In the genomic region with DNA sequence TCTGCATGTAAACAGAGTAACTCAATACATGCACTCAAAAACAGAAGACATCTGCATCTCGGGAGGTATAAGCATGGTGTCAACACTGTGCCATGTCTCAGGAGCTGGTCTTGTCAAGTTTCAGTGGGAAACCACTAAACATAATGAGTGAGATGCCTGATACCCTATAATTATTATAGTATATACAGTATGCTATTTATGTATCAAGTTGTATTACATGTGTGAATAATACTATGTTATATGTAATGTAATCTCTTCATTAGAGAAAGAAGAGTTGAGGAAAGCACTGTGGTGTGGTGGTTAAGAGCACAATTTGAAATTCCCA, we compare ENCODE assay signal across 1 cellular context.
TF ChIP-seq lines count a peak whose summit lies in the region.

No MANE protein-coding gene starts in this region.

TF ChIP-seq in K562, 482 proteins besides CTCF, POLR2A, EP300 and RAD21:
- TF ChIP-seq RBM14 (IDR thresholded peaks at IDR 0.05; ENCODE audit: borderline replicate concordance, insufficient read depth, low read depth, low read length) (no peak), ZNF133 (CRISPR knock-in tag; IDR thresholded peaks at IDR 0.05) (no peak), ZNF3 (CRISPR knock-in tag; IDR thresholded peaks at IDR 0.05) (no peak), ESRRA (IDR thresholded peaks at IDR 0.05; ENCODE audit: borderline replicate concordance, low read depth) (no peak), MYC (IDR thresholded peaks at IDR 0.05; ENCODE audit: low read depth, low read length) (no peak), MYC (CRISPR knock-in tag; IDR thresholded peaks at IDR 0.05; ENCODE audit: borderline replicate concordance, low read depth) (no peak), KHSRP (IDR thresholded peaks at IDR 0.05) (no peak)
- TF ChIP-seq, protein P1, sequence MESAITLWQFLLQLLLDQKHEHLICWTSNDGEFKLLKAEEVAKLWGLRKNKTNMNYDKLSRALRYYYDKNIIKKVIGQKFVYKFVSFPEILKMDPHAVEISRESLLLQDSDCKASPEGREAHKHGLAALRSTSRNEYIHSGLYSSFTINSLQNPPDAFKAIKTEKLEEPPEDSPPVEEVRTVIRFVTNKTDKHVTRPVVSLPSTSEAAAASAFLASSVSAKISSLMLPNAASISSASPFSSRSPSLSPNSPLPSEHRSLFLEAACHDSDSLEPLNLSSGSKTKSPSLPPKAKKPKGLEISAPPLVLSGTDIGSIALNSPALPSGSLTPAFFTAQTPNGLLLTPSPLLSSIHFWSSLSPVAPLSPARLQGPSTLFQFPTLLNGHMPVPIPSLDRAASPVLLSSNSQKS (CRISPR knock-in tag; IDR thresholded peaks at IDR 0.05) = no peak
